ENCODE assay signal across 8 cellular contexts in the genomic region with DNA sequence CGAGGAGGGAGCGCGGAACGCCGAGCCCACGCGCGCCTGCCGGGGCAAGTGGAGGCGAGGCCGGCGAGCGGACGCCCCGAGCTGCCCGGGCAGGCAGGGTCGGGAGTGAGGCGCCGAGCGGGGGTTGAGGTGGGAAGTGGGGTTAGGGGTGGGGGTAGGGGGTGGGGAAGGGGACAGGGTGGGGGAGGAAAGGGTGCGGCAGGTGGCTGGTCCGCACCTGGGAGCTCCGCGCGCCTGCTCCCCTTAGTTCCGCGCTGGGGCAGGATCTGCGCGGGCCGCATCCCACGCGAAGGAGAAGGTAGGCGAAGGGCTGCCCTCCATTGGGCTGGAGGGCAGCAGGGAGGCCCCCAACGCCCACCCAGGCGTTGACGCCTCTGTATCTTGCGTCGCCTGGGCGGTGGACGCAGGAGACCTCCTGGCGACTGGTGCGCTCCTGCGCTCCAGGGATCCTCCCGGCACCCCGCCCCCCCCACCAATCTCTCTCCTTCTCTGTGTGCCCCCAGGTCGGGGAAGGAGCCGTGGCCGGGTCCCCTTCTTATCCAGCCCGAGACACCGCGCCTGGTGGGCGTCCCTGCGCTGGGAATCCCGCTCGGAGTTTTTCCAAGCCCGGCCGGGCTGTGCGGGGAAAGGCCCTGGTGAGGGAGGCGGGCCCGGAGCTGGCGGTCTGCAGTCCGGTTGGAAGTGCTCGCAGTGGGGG. TPM values are rescaled to one million over a fixed set of nuclear protein-coding genes. Genes with fewer than 3 reads are reported as not detected.
DNase-seq lines count a peak whose midpoint lies in the region; ATAC-seq and TF ChIP-seq lines count a peak whose summit lies in the region.

No MANE protein-coding gene starts in this region.

- H3K4me3 Mint-ChIP-seq in progenitor cell of endocrine pancreas (ENCODE audit: low read depth), result peak overlapping the region; percentile 35

- H3K36me3 Mint-ChIP-seq in progenitor cell of endocrine pancreas (ENCODE audit: insufficient read depth), result no peaks in the 10 kb centered on the region

- DNase-seq in GM03348 (ENCODE audit: low spot score) (peak; percentile 27), Peyer's patch (peak in 1 of 3 donors; percentile 52), progenitor cell of endocrine pancreas (ENCODE audit: low spot score, unreplicated experiment) (no peak), NCI-H2081 treated with DMSO at 0.1 percent for 48 hours (lab: John Stamatoyannopoulos, UW) (no peak)

- peaks cover 4 to 54% (median 25%) of the 10 kb centered on the region in 4 donors for H3K4me1 ChIP-seq in Peyer's patch

- peak overlapping the region in 1 of 4 donors; percentile 17 for H3K27ac ChIP-seq in Peyer's patch

- H3K4me1 Mint-ChIP-seq in progenitor cell of endocrine pancreas (ENCODE audit: low read depth), result peaks cover 12% of the 10 kb centered on the region

- TF ChIP-seq CTCF in Peyer's patch (IDR thresholded peaks at IDR 0.05) (no peak), progenitor cell of endocrine pancreas (IDR thresholded peaks at IDR 0.05; ENCODE audit: unreplicated experiment) (no peak)

- peaks cover 78% of the 10 kb centered on the region for H3K27me3 Mint-ChIP-seq in progenitor cell of endocrine pancreas

- no peaks in the 10 kb centered on the region for H3K9me3 Mint-ChIP-seq in progenitor cell of endocrine pancreas (ENCODE audit: low read depth)

- H3K27me3 ChIP-seq in Peyer's patch, result peaks cover 0 to 47% of the 10 kb centered on the region in 2 donors

- TF ChIP-seq POLR2A in Peyer's patch (IDR thresholded peaks at IDR 0.05), result no peak

- no peak overlapping the region for H3K27ac Mint-ChIP-seq in progenitor cell of endocrine pancreas

- ATAC-seq in esophagus mucosa, result peak; percentile 12
- ATAC-seq in HG02642 (IDR thresholded peaks at IDR 0.05; ENCODE audit: poor library complexity, unreplicated experiment), result no peak
- no peak for ATAC-seq in GM18498 (IDR thresholded peaks at IDR 0.05; ENCODE audit: unreplicated experiment)
- no peak for ATAC-seq in GM21367 (IDR thresholded peaks at IDR 0.05; ENCODE audit: unreplicated experiment)

- no peaks in the 10 kb centered on the region for H3K9me3 ChIP-seq in Peyer's patch

- peak overlapping the region; percentile 22 to 52 (median 46) for H3K4me3 ChIP-seq in Peyer's patch

- no peaks in the 10 kb centered on the region for H3K36me3 ChIP-seq in Peyer's patch

RNA-seq across cellular contexts. Expression of a gene that starts 51.3 kb away (rescaled TPM):
- 10 to 100 TPM; 18.0 to 38.8 (median 31.2) TPM for total RNA-seq in Peyer's patch
- total RNA-seq in esophagus mucosa, result 60.5 TPM
- total RNA-seq in progenitor cell of endocrine pancreas, result 58.3 and 61.4 TPM in 2 replicates
